In genomic region chr11:22869325-22869724, GRCh38 we compare ENCODE assay signal across 19 cellular contexts. TPM values are rescaled to one million over a fixed set of nuclear protein-coding genes. Genes with fewer than 3 reads are reported as not detected.
"Had no signal": no experiment of that assay in that cellular context is flagged by ENCODE, and none has a peak within 500 bp of the region (broad histone marks: within the 10 kb centered on the region; RNA-seq: fewer than 3 reads in every experiment).

No MANE protein-coding gene starts in this region.

- DNase-seq: activated CD4-positive, alpha-beta T cell treated with anti-CD3 and anti-CD28 coated beads, Interleukin-2, amount 50 U/mL, for 48 hours; activated CD4-positive, CD25-positive, alpha-beta regulatory T cell treated with anti-CD3 and anti-CD28 coated beads, Interleukin-2, amount 50 U/mL, for 72 hours; activated CD8-positive, alpha-beta memory T cell treated with anti-CD3 and anti-CD28 coated beads, Interleukin-2, amount 10 ng/mL, durations not matched to agents 7 days and 5 days; activated effector memory CD4-positive, alpha-beta T cell treated with Interleukin-2 at 50 U/mL for 16 hours; activated T-cell treated with anti-CD3 and anti-CD28 coated beads, Interleukin-2, amount 50 U/mL, for 24 hours; brain microvascular endothelial cell; dermis blood vessel endothelial cell; hypothalamus; kidney glomerular epithelial cell; naive B cell; retina; stimulated activated CD4-positive, alpha-beta T cell treated with anti-CD3 and anti-CD28 coated beads, Interleukin-4, amount 100 ng/mL, for 1 hour; stimulated activated CD8-positive, alpha-beta memory T cell treated with anti-CD3 and anti-CD28 coated beads, Interleukin-4, amount 100 ng/mL, for 48 hours; upper lobe of left lung had no signal

- H3K9me3 ChIP-seq: upper lobe of left lung had no signal

- H3K27ac ChIP-seq: brain microvascular endothelial cell, parathyroid adenoma, upper lobe of left lung had no signal

- H3K4me3 ChIP-seq: upper lobe of left lung had no signal

- H3K4me1 ChIP-seq: parathyroid adenoma, upper lobe of left lung had no signal

- H3K27me3 ChIP-seq: brain microvascular endothelial cell, upper lobe of left lung had no signal

- H3K36me3 ChIP-seq: brain microvascular endothelial cell, upper lobe of left lung had no signal

- ATAC-seq: activated CD8-positive, alpha-beta memory T cell treated with anti-CD3 and anti-CD28 coated beads, Interleukin-2, amount 10 ng/mL, durations not matched to agents 7 days and 5 days had no signal

RNA-seq across cellular contexts. Expression of gene CCDC179, which starts 9.1 kb away (rescaled TPM):
- total RNA-seq: activated CD8-positive, alpha-beta memory T cell treated with anti-CD3 and anti-CD28 coated beads, Interleukin-2, amount 10 ng/mL, durations not matched to agents 7 days and 5 days; cerebellum; dermis blood vessel endothelial cell; lower leg skin; mesothelial cell of epicardium; temporal lobe; upper lobe of left lung had no signal
